Comparison of ENCODE assay signal across 2 cellular contexts in the genomic region with DNA sequence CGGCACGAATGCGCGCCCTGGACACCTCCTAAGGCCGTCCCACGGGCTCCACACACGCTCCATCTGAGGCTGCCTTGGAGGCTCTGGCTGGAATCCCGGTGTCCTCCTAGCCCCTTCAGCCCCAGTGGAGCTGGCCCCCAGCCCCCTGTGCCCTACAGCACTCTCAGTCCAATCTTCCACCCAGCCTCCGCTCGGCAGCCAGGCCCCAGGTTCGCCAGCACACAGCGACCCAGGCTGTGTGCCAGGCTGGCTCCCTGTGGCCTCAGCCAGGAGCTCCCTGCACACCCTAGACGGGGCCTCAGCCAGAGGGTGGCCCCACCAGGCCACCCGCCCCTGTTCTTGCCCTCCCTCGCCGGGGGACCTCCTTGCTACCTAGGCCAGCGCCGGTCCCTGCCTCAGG.
TF ChIP-seq lines count a peak whose summit lies in the region.

No MANE protein-coding gene starts in this region.

TF ChIP-seq in IMR-90, 13 proteins besides CTCF, POLR2A, EP300 and RAD21:
- TF ChIP-seq MAFK (IDR thresholded peaks at IDR 0.05; ENCODE audit: low read depth, low read length) (no peak), MAZ (IDR thresholded peaks at IDR 0.05; ENCODE audit: borderline replicate concordance, low read depth, low read length) (no peak), RCOR1 (IDR thresholded peaks at IDR 0.05; ENCODE audit: insufficient replicate concordance, low read length) (no peak), NFE2L2 (IDR thresholded peaks at IDR 0.05; ENCODE audit: low read depth, low read length) (no peak)

TF ChIP-seq in neural cell, 6 proteins besides CTCF, POLR2A, EP300 and RAD21:
- TF ChIP-seq POLR2AphosphoS5 (IDR thresholded peaks at IDR 0.05): peak; percentile 28
- no peak for TF ChIP-seq EZH2 (IDR thresholded peaks at IDR 0.05; ENCODE audit: borderline replicate concordance, insufficient read depth, low read length, poor library complexity, severe bottlenecking)
- TF ChIP-seq SMC3 (conservative IDR thresholded peaks at IDR 0.05; ENCODE audit: poor library complexity): no peak
- TF ChIP-seq TAF1 (IDR thresholded peaks at IDR 0.05; ENCODE audit: low read depth): no peak
- TF ChIP-seq MXI1 (conservative IDR thresholded peaks at IDR 0.05; ENCODE audit: poor library complexity, severe bottlenecking): no peak
